Comparison of ENCODE assay signal across 36 cellular contexts in the genomic region with DNA sequence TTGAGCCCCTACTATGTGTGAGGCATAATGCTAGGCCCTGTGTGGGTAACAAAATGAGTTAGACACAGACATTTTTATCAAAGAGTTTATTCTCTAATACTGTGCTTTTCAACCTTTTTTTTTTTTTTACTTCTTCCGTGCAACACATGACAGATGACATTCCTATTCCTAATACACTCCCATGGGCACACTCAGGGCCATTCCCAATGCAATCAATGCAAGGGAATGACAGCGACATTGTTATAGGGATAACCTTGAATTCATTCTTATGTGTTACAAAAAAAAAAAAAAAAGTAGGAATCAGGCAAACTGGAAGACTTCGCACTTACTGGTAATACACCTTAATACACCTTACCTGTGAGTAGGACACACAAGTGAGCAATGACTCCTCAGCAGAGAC.
"Had no signal": no experiment of that assay in that cellular context is flagged by ENCODE, and none has a peak within 500 bp of the region (broad histone marks: within the 10 kb centered on the region; RNA-seq: fewer than 3 reads in every experiment).

No MANE protein-coding gene starts in this region.

- H3K4me1 Mint-ChIP-seq: activated naive CD4-positive, alpha-beta T cell treated with anti-CD3 and anti-CD28 coated beads, Interleukin-2, amount 50 U/mL, for 24 hours; activated naive CD8-positive, alpha-beta T cell treated with anti-CD3 and anti-CD28 coated beads, Interleukin-2, amount 50 U/mL, for 24 hours; activated T-helper 17 cell treated with anti-CD3 and anti-CD28 coated beads, Interleukin-2, amount 50 U/mL, for 72 hours had no signal

- DNase-seq: activated effector memory CD4-positive, alpha-beta T cell treated with anti-CD3 and anti-CD28 coated beads, Interleukin-2, amount 50 U/mL, for 16 hours; activated effector memory CD4-positive, alpha-beta T cell treated with Interleukin-2 at 50 U/mL for 16 hours; activated gamma-delta T cell; activated gamma-delta T cell treated with Interleukin-2 at 50 U/mL for 16 hours; activated naive CD4-positive, alpha-beta T cell; activated naive CD4-positive, alpha-beta T cell treated with anti-CD3 and anti-CD28 coated beads for 36 hours; activated naive CD4-positive, alpha-beta T cell treated with anti-CD3 and anti-CD28 coated beads, Interleukin-2, amount 50 U/mL, for 16 hours; activated naive CD4-positive, alpha-beta T cell treated with Interleukin-2 at 50 U/mL for 16 hours; activated naive CD8-positive, alpha-beta T cell treated with anti-CD3 and anti-CD28 coated beads for 36 hours; activated naive CD8-positive, alpha-beta T cell treated with anti-CD3 and anti-CD28 coated beads, Interleukin-2, amount 10 ng/mL, durations not matched to agents 7 days and 5 days; activated naive CD8-positive, alpha-beta T cell treated with anti-CD3 and anti-CD28 coated beads, Interleukin-2, amount 50 U/mL, for 24 hours; activated T-cell treated with anti-CD3 and anti-CD28 coated beads, Interleukin-2, amount 50 U/mL, for 1 hour; activated T-cell treated with anti-CD3 and anti-CD28 coated beads, Interleukin-2, amount 50 U/mL, for 24 hours; activated T-cell treated with anti-CD3 and anti-CD28 coated beads, Interleukin-2, amount 50 U/mL, for 4 hours; activated T-cell treated with anti-CD3 and anti-CD28 coated beads, Interleukin-2, amount 50 U/mL, for 48 hours; activated T-cell treated with anti-CD3 and anti-CD28 coated beads, Interleukin-2, amount 50 U/mL, for 72 hours; adrenal gland; amniotic stem cell; amygdala; anterior cingulate cortex; aorta; body of pancreas; brain microvascular endothelial cell; caudate nucleus; central memory CD4-positive, alpha-beta T cell; cerebellar nuclear complex had no signal

- H3K4me3 ChIP-seq: adrenal gland, ascending aorta, body of pancreas, breast epithelium, cardiac muscle cell had no signal

- H3K27me3 ChIP-seq: adrenal gland, ascending aorta, body of pancreas, brain microvascular endothelial cell, breast epithelium, cardiac muscle cell had no signal

- H3K4me3 Mint-ChIP-seq: activated naive CD4-positive, alpha-beta T cell treated with anti-CD3 and anti-CD28 coated beads for 36 hours; activated naive CD4-positive, alpha-beta T cell treated with anti-CD3 and anti-CD28 coated beads, Interleukin-2, amount 50 U/mL, for 24 hours; activated naive CD8-positive, alpha-beta T cell; activated naive CD8-positive, alpha-beta T cell treated with anti-CD3 and anti-CD28 coated beads for 36 hours; activated naive CD8-positive, alpha-beta T cell treated with anti-CD3 and anti-CD28 coated beads, Interleukin-2, amount 10 ng/mL, durations not matched to agents 7 days and 5 days; activated naive CD8-positive, alpha-beta T cell treated with anti-CD3 and anti-CD28 coated beads, Interleukin-2, amount 50 U/mL, for 24 hours; activated T-cell treated with anti-CD3 and anti-CD28 coated beads, Interleukin-2, amount 50 U/mL, for 24 hours; activated T-cell treated with anti-CD3 and anti-CD28 coated beads, Interleukin-2, amount 50 U/mL, for 4 hours; activated T-cell treated with anti-CD3 and anti-CD28 coated beads, Interleukin-2, amount 50 U/mL, for 72 hours; activated T-helper 1 cell treated with anti-CD3 and anti-CD28 coated beads, Interleukin-12 subunit alpha, Interleukin-12 subunit beta, Interleukin-2, Interleukin-4 antibody, amounts not matched to agents 30 ng/mL and 10 ng/mL and 1 ng/mL, durations not matched to agents 14 hours and 24 hours and 36 hours; activated T-helper 17 cell treated with anti-CD3 and anti-CD28 coated beads, Interleukin-2, amount 50 U/mL, for 72 hours; brain had no signal

- H3K9me3 Mint-ChIP-seq: activated naive CD4-positive, alpha-beta T cell treated with anti-CD3 and anti-CD28 coated beads for 36 hours; activated naive CD4-positive, alpha-beta T cell treated with anti-CD3 and anti-CD28 coated beads, Interleukin-2, amount 50 U/mL, for 24 hours; activated naive CD4-positive, alpha-beta T cell treated with anti-CD3 and anti-CD28 coated beads, Interleukin-2, amount 50 U/mL, for 72 hours; activated naive CD8-positive, alpha-beta T cell treated with anti-CD3 and anti-CD28 coated beads for 36 hours; activated naive CD8-positive, alpha-beta T cell treated with anti-CD3 and anti-CD28 coated beads, Interleukin-2, amount 10 ng/mL, durations not matched to agents 7 days and 5 days; activated naive CD8-positive, alpha-beta T cell treated with anti-CD3 and anti-CD28 coated beads, Interleukin-2, amount 50 U/mL, for 24 hours; activated T-cell treated with anti-CD3 and anti-CD28 coated beads, Interleukin-2, amount 50 U/mL, for 24 hours; activated T-cell treated with anti-CD3 and anti-CD28 coated beads, Interleukin-2, amount 50 U/mL, for 4 hours; activated T-cell treated with anti-CD3 and anti-CD28 coated beads, Interleukin-2, amount 50 U/mL, for 72 hours; activated T-helper 1 cell treated with anti-CD3 and anti-CD28 coated beads, Interleukin-12 subunit alpha, Interleukin-12 subunit beta, Interleukin-2, Interleukin-4 antibody, amounts not matched to agents 30 ng/mL and 10 ng/mL and 1 ng/mL, durations not matched to agents 14 hours and 24 hours and 36 hours; activated T-helper 17 cell treated with anti-CD3 and anti-CD28 coated beads, Interleukin-2, amount 50 U/mL, for 72 hours; activated T-helper 2 cell treated with anti-CD3 and anti-CD28 coated beads, Interferon-gamma antibody, Interleukin-2, Interleukin-4, amounts not matched to agents 10 μg/mL and 5 μg/mL and 100 μg/mL, durations not matched to agents 14 hours and 24 hours and 36 hours; brain had no signal

- H3K9me3 ChIP-seq: adrenal gland, ascending aorta, body of pancreas, breast epithelium had no signal

- H3K36me3 ChIP-seq: adrenal gland, ascending aorta, brain microvascular endothelial cell, breast epithelium, cardiac muscle cell had no signal

- ATAC-seq: activated naive CD4-positive, alpha-beta T cell treated with anti-CD3 and anti-CD28 coated beads, Interleukin-2, amount 50 U/mL, for 72 hours; activated naive CD8-positive, alpha-beta T cell treated with anti-CD3 and anti-CD28 coated beads, Interleukin-2, amount 50 U/mL, for 24 hours; activated T-cell treated with anti-CD3 and anti-CD28 coated beads, Interleukin-2, amount 50 U/mL, for 4 hours; activated T-cell treated with anti-CD3 and anti-CD28 coated beads, Interleukin-2, amount 50 U/mL, for 72 hours; activated T-helper 17 cell treated with anti-CD3 and anti-CD28 coated beads, Interleukin-2, amount 50 U/mL, for 72 hours; body of pancreas had no signal

- H3K36me3 Mint-ChIP-seq: activated naive CD4-positive, alpha-beta T cell treated with anti-CD3 and anti-CD28 coated beads, Interleukin-2, amount 50 U/mL, for 72 hours; activated naive CD8-positive, alpha-beta T cell treated with anti-CD3 and anti-CD28 coated beads for 36 hours; activated naive CD8-positive, alpha-beta T cell treated with anti-CD3 and anti-CD28 coated beads, Interleukin-2, amount 10 ng/mL, durations not matched to agents 7 days and 5 days; brain had no signal

- H3K27ac ChIP-seq: adrenal gland, ascending aorta, body of pancreas, brain microvascular endothelial cell, breast epithelium, cardiac muscle cell had no signal

- H3K27ac Mint-ChIP-seq: activated naive CD4-positive, alpha-beta T cell treated with anti-CD3 and anti-CD28 coated beads for 36 hours; activated naive CD4-positive, alpha-beta T cell treated with anti-CD3 and anti-CD28 coated beads, Interleukin-2, amount 50 U/mL, for 24 hours; activated naive CD4-positive, alpha-beta T cell treated with anti-CD3 and anti-CD28 coated beads, Interleukin-2, amount 50 U/mL, for 72 hours; activated naive CD8-positive, alpha-beta T cell; activated naive CD8-positive, alpha-beta T cell treated with anti-CD3 and anti-CD28 coated beads for 36 hours; activated naive CD8-positive, alpha-beta T cell treated with anti-CD3 and anti-CD28 coated beads, Interleukin-2, amount 10 ng/mL, durations not matched to agents 7 days and 5 days; activated naive CD8-positive, alpha-beta T cell treated with anti-CD3 and anti-CD28 coated beads, Interleukin-2, amount 50 U/mL, for 24 hours; activated T-cell treated with anti-CD3 and anti-CD28 coated beads, Interleukin-2, amount 50 U/mL, for 24 hours; activated T-cell treated with anti-CD3 and anti-CD28 coated beads, Interleukin-2, amount 50 U/mL, for 72 hours; activated T-helper 1 cell treated with anti-CD3 and anti-CD28 coated beads, Interleukin-12 subunit alpha, Interleukin-12 subunit beta, Interleukin-2, Interleukin-4 antibody, amounts not matched to agents 30 ng/mL and 10 ng/mL and 1 ng/mL, durations not matched to agents 14 hours and 24 hours and 36 hours; activated T-helper 17 cell treated with anti-CD3 and anti-CD28 coated beads, Interleukin-2, amount 50 U/mL, for 72 hours; activated T-helper 2 cell treated with anti-CD3 and anti-CD28 coated beads, Interferon-gamma antibody, Interleukin-2, Interleukin-4, amounts not matched to agents 10 μg/mL and 5 μg/mL and 100 μg/mL, durations not matched to agents 14 hours and 24 hours and 36 hours had no signal
